In genomic region chr2:16239296-16239850, GRCh38 we compare ENCODE assay signal across 15 cellular contexts.
"Had no signal": no experiment of that assay in that cellular context is flagged by ENCODE, and none has a peak within 500 bp of the region (broad histone marks: within the 10 kb centered on the region; RNA-seq: fewer than 3 reads in every experiment).

No MANE protein-coding gene starts in this region.

- H3K36me3 Mint-ChIP-seq: naive thymus-derived CD8-positive, alpha-beta T cell; stimulated activated naive B cell treated with anti-CD40 and anti-IgM and Interleukin-4, amounts not matched to agents 10 μg/mL and 1 μg/mL and 100 μg/mL, for 72 hours had no signal

- H3K27me3 Mint-ChIP-seq: central memory CD8-positive, alpha-beta T cell had no signal

- H3K4me3 ChIP-seq: dorsolateral prefrontal cortex, esophagus muscularis mucosa, gastrocnemius medialis, mucosa of descending colon, psoas muscle, uterus had no signal

- H3K27ac ChIP-seq: dorsolateral prefrontal cortex, epithelial cell of prostate, esophagus muscularis mucosa, gastrocnemius medialis, psoas muscle, uterus had no signal

- H3K4me1 ChIP-seq: esophagus muscularis mucosa, gastrocnemius medialis, psoas muscle, uterus had no signal

- DNase-seq: cortex of kidney; dorsolateral prefrontal cortex; effector memory CD4-positive, alpha-beta T cell; gastrocnemius medialis; kidney glomerular epithelial cell; mucosa of descending colon; naive thymus-derived CD8-positive, alpha-beta T cell; psoas muscle; stimulated activated CD4-positive, alpha-beta T cell treated with anti-CD3 and anti-CD28 coated beads, Interleukin-2, amount 100 ng/mL, for 24 hours; stimulated activated CD4-positive, alpha-beta T cell treated with anti-CD3 and anti-CD28 coated beads, Interleukin-4, amount 100 ng/mL, for 4 hours; stimulated activated naive B cell treated with anti-CD40 and anti-IgM and Interleukin-4, amounts not matched to agents 10 μg/mL and 1 μg/mL and 100 μg/mL, for 72 hours; uterus had no signal

- H3K9me3 ChIP-seq: esophagus muscularis mucosa, gastrocnemius medialis, mucosa of descending colon, psoas muscle, uterus had no signal

- H3K27me3 ChIP-seq: gastrocnemius medialis, uterus had no signal

- H3K4me1 Mint-ChIP-seq: central memory CD8-positive, alpha-beta T cell; naive thymus-derived CD8-positive, alpha-beta T cell; stimulated activated naive B cell treated with anti-CD40 and anti-IgM and Interleukin-4, amounts not matched to agents 10 μg/mL and 1 μg/mL and 100 μg/mL, for 72 hours had no signal

- H3K27ac Mint-ChIP-seq: naive thymus-derived CD8-positive, alpha-beta T cell; stimulated activated naive B cell treated with anti-CD40 and anti-IgM and Interleukin-4, amounts not matched to agents 10 μg/mL and 1 μg/mL and 100 μg/mL, for 72 hours had no signal

- H3K36me3 ChIP-seq: esophagus muscularis mucosa, gastrocnemius medialis, uterus had no signal

- H3K4me3 Mint-ChIP-seq: central memory CD8-positive, alpha-beta T cell; naive thymus-derived CD8-positive, alpha-beta T cell; stimulated activated naive B cell treated with anti-CD40 and anti-IgM and Interleukin-4, amounts not matched to agents 10 μg/mL and 1 μg/mL and 100 μg/mL, for 72 hours had no signal
